In the genomic region with DNA sequence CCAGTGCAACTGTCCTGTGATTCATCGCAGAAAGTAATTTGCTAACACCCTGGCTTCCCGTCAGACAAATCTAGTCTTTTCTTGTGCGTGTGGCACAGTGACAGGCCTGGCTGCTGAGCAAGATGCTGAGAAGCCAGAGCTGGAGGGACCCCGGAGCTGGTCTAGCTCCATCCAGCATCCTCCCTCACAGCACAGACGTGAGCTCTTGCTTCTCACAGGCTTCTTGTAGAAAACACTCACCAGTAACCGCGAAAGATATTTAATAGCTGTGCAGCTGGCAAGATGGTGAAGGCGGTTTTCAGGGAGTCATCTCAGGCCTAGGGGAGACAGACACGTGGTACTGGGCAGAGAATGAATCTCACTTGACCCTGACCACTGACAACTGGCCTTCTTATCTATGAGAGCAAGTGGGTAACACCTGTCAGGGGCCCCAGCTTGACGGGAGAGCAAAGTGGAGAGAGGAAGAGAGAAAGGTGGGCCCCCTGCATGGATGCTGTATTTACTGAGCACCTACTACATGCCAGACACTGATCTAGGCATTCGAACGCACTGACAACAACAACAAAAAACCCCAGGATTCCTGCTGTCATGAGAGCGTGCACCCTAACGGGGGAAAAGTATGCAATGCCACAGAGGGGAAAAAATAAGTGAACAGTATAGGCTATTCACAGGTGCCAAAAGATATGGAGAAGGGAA, we compare ENCODE assay signal across 7 cellular contexts.
DNase-seq lines count a peak whose midpoint lies in the region; ATAC-seq and TF ChIP-seq lines count a peak whose summit lies in the region.

No MANE protein-coding gene starts in this region.

- H3K9me3 ChIP-seq in MG63: no peaks in the 10 kb centered on the region
- no peaks in the 10 kb centered on the region for H3K9me3 ChIP-seq in right lobe of liver

- DNase-seq in DMS79 treated with DMSO at 0.1 percent for 48 hours (lab: John Stamatoyannopoulos, UW) (peak; percentile 70), MG63 (peak; percentile 87), astrocyte of the hippocampus (ENCODE audit: low read depth, low spot score) (peak; percentile 69), right lobe of liver (no peak), islet precursor cell (no peak)
- no peak for DNase-seq in natural killer cell treated with Interleukin-12 subunit alpha and Interleukin-12 subunit beta and Interleukin-15 and Interleukin-18, amount 100 ng/mL, for 72 hours (ENCODE audit: low spot score)

- ATAC-seq in natural killer cell treated with Interleukin-12 subunit alpha and Interleukin-12 subunit beta and Interleukin-15 and Interleukin-18, amount 100 ng/mL, for 72 hours: peak in 1 of 2 donors; percentile 50
- no peak for ATAC-seq in right lobe of liver
- ATAC-seq in HG03175 (IDR thresholded peaks at IDR 0.05; ENCODE audit: unreplicated experiment): no peak

- no peak overlapping the region for H3K4me3 ChIP-seq in MG63
- H3K4me3 ChIP-seq in right lobe of liver: no peak overlapping the region

- WGBS in right lobe of liver (ENCODE audit: insufficient coverage, low coverage, low lambda C conversion rate, missing lambda C conversion rate): 84% methylated on average over 8 of the region's 14 CpGs

- H3K4me1 Mint-ChIP-seq in natural killer cell treated with Interleukin-12 subunit alpha and Interleukin-12 subunit beta and Interleukin-15 and Interleukin-18, amount 100 ng/mL, for 72 hours (ENCODE audit: low read depth in 2 of 2): peaks cover 77 to 78% of the 10 kb centered on the region in 2 donors

- TF ChIP-seq CTCF in right lobe of liver (IDR thresholded peaks at IDR 0.05): no peak

- H3K27me3 ChIP-seq in MG63 (no peaks in the 10 kb centered on the region), right lobe of liver (no peaks in the 10 kb centered on the region)

- no peaks in the 10 kb centered on the region for H3K36me3 Mint-ChIP-seq in natural killer cell treated with Interleukin-12 subunit alpha and Interleukin-12 subunit beta and Interleukin-15 and Interleukin-18, amount 100 ng/mL, for 72 hours

- H3K27ac ChIP-seq in right lobe of liver: no peak overlapping the region

- no peaks in the 10 kb centered on the region for H3K36me3 ChIP-seq in MG63
- H3K36me3 ChIP-seq in right lobe of liver: no peaks in the 10 kb centered on the region

- no peaks in the 10 kb centered on the region for H3K27me3 Mint-ChIP-seq in natural killer cell treated with Interleukin-12 subunit alpha and Interleukin-12 subunit beta and Interleukin-15 and Interleukin-18, amount 100 ng/mL, for 72 hours

- intact Hi-C loops in right lobe of liver (cut with DNase I): no loop called here

- no peak for TF ChIP-seq POLR2A in right lobe of liver (IDR thresholded peaks at IDR 0.05)

- peak overlapping the region; percentile 84 to 87 for H3K27ac Mint-ChIP-seq in natural killer cell treated with Interleukin-12 subunit alpha and Interleukin-12 subunit beta and Interleukin-15 and Interleukin-18, amount 100 ng/mL, for 72 hours

- peak overlapping the region; percentile 85 for H3K4me3 Mint-ChIP-seq in natural killer cell treated with Interleukin-12 subunit alpha and Interleukin-12 subunit beta and Interleukin-15 and Interleukin-18, amount 100 ng/mL, for 72 hours

- no peaks in the 10 kb centered on the region for H3K9me3 Mint-ChIP-seq in natural killer cell treated with Interleukin-12 subunit alpha and Interleukin-12 subunit beta and Interleukin-15 and Interleukin-18, amount 100 ng/mL, for 72 hours

- H3K4me1 ChIP-seq in right lobe of liver: peaks cover 0 to 12% (median 0%) of the 10 kb centered on the region in 4 donors

Comparison
In these comparisons a context has a peak if more than half of its experiments do, and no peak if none do; other contexts are left out.
1. DNase-seq: peak in DMS79 treated with DMSO at 0.1 percent for 48 hours (single experiment), MG63 (single experiment) and astrocyte of the hippocampus (single experiment); none in natural killer cell treated with Interleukin-12 subunit alpha and Interleukin-12 subunit beta and Interleukin-15 and Interleukin-18, amount 100 ng/mL, for 72 hours (single experiment), right lobe of liver (0 of 3) and islet precursor cell (single experiment).